ENCODE assay signal across 1 cellular context in the genomic region with DNA sequence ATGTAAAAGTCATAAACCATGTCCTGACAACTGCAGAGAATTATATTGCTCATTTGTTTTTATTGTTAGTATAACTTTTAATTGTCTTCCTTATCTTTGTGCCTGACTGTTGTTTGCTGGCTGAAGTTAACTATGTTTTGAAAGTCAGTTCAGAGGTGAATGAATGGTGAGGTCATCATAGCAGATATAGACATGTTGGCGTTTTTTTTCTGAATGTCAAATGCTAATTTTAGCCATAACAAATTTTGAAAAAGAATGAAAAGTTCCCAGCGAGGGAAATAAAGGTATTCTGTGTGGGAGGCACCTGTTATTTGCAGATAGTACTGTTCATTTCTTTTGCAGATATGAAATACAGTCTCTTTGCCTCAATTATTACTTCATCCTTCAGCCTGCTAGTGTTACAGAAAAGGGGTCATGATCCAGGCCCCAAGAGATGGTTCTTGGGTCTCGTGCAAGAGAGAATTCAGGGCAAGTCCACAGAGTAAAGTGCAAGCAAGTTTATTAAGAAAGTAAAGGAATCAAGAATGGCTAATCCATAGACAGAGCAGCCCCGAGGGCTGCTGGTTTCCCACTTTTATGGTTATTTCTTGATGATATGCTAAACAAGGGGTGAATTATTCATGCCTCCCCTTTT.
A peak's percentile ranks its signal among the peaks of the same experiment; 100 is the strongest.
TF ChIP-seq lines count a peak whose summit lies in the region.

No MANE protein-coding gene starts in this region.

TF ChIP-seq in HEK293, 187 proteins besides CTCF, POLR2A, EP300 and RAD21 (continued from another document and continues in another):
- TF ChIP-seq, protein P1, sequence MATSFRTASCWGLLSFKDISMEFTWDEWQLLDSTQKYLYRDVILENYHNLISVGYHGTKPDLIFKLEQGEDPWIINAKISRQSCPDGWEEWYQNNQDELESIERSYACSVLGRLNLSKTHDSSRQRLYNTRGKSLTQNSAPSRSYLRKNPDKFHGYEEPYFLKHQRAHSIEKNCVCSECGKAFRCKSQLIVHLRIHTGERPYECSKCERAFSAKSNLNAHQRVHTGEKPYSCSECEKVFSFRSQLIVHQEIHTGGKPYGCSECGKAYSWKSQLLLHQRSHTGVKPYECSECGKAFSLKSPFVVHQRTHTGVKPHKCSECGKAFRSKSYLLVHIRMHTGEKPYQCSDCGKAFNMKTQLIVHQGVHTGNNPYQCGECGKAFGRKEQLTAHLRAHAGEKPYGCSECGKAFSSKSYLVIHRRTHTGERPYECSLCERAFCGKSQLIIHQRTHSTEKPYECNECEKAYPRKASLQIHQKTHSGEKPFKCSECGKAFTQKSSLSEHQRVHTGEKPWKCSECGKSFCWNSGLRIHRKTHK (tag by site-specific recombination; IDR thresholded peaks at IDR 0.05), result no peak
- TF ChIP-seq, protein P2, sequence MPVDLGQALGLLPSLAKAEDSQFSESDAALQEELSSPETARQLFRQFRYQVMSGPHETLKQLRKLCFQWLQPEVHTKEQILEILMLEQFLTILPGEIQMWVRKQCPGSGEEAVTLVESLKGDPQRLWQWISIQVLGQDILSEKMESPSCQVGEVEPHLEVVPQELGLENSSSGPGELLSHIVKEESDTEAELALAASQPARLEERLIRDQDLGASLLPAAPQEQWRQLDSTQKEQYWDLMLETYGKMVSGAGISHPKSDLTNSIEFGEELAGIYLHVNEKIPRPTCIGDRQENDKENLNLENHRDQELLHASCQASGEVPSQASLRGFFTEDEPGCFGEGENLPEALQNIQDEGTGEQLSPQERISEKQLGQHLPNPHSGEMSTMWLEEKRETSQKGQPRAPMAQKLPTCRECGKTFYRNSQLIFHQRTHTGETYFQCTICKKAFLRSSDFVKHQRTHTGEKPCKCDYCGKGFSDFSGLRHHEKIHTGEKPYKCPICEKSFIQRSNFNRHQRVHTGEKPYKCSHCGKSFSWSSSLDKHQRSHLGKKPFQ (tag by site-specific recombination; IDR thresholded peaks at IDR 0.05), result peak; percentile 62; the same call in 1 of the 2 replicates
- no peak for TF ChIP-seq ZFP41 (tag by site-specific recombination; IDR thresholded peaks at IDR 0.05; ENCODE audit: borderline replicate concordance)
- peak; percentile 43; the same call in 1 of the 2 replicates for TF ChIP-seq ZNF335 (tag by site-specific recombination; conservative IDR thresholded peaks at IDR 0.05)
- no peak for TF ChIP-seq ZNF19 (tag by site-specific recombination; IDR thresholded peaks at IDR 0.05; ENCODE audit: low read depth)
- TF ChIP-seq, protein P3, sequence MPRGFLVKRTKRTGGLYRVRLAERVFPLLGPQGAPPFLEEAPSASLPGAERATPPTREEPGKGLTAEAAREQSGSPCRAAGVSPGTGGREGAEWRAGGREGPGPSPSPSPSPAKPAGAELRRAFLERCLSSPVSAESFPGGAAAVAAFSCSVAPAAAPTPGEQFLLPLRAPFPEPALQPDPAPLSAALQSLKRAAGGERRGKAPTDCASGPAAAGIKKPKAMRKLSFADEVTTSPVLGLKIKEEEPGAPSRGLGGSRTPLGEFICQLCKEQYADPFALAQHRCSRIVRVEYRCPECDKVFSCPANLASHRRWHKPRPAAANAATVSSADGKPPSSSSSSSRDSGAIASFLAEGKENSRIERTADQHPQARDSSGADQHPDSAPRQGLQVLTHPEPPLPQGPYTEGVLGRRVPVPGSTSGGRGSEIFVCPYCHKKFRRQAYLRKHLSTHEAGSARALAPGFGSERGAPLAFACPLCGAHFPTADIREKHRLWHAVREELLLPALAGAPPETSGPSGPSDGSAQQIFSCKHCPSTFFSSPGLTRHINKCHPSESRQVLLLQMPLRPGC (tag by site-specific recombination; IDR thresholded peaks at IDR 0.05), result no peak
- peak; percentile 47; the same call in 1 of the 2 replicates for TF ChIP-seq TCF7L2 (IDR thresholded peaks at IDR 0.05; ENCODE audit: borderline replicate concordance, low read depth, low read length)
- TF ChIP-seq, protein P4, sequence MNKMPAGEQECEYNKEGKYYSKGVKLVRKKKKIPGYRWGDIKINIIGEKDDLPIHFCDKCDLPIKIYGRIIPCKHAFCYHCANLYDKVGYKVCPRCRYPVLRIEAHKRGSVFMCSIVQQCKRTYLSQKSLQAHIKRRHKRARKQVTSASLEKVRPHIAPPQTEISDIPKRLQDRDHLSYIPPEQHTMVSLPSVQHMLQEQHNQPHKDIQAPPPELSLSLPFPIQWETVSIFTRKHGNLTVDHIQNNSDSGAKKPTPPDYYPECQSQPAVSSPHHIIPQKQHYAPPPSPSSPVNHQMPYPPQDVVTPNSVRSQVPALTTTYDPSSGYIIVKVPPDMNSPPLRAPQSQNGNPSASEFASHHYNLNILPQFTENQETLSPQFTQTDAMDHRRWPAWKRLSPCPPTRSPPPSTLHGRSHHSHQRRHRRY (tag by site-specific recombination; IDR thresholded peaks at IDR 0.05), result no peak
- TF ChIP-seq ZNF776 (tag by site-specific recombination; IDR thresholded peaks at IDR 0.05; ENCODE audit: borderline replicate concordance), result no peak
- no peak for TF ChIP-seq ZNF302 (tag by site-specific recombination; IDR thresholded peaks at IDR 0.05; ENCODE audit: low read depth)
- 0 out of 2 replicates have a peak, but pooled peaks have one; percentile 2 for TF ChIP-seq ZNF654 (tag by site-specific recombination; IDR thresholded peaks at IDR 0.05; ENCODE audit: low read depth)
- no peak for TF ChIP-seq ZNF169 (tag by site-specific recombination; IDR thresholded peaks at IDR 0.05)
- TF ChIP-seq ZNF248 (tag by site-specific recombination; IDR thresholded peaks at IDR 0.05), result no peak
- no peak for TF ChIP-seq ZNF560 (tag by site-specific recombination; IDR thresholded peaks at IDR 0.05; ENCODE audit: borderline replicate concordance)
- TF ChIP-seq, protein P5, sequence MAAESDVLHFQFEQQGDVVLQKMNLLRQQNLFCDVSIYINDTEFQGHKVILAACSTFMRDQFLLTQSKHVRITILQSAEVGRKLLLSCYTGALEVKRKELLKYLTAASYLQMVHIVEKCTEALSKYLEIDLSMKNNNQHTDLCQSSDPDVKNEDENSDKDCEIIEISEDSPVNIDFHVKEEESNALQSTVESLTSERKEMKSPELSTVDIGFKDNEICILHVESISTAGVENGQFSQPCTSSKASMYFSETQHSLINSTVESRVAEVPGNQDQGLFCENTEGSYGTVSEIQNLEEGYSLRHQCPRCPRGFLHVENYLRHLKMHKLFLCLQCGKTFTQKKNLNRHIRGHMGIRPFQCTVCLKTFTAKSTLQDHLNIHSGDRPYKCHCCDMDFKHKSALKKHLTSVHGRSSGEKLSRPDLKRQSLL (tag by site-specific recombination; IDR thresholded peaks at IDR 0.05), result no peak
- no peak for TF ChIP-seq ZNF48 (tag by site-specific recombination; IDR thresholded peaks at IDR 0.05)
- TF ChIP-seq ZNF404 (tag by site-specific recombination; IDR thresholded peaks at IDR 0.05), result no peak
- TF ChIP-seq ZSCAN30 (tag by site-specific recombination; IDR thresholded peaks at IDR 0.05), result peak; percentile 47; the same call in 1 of the 2 replicates
- no peak for TF ChIP-seq ZNF510 (tag by site-specific recombination; IDR thresholded peaks at IDR 0.05; ENCODE audit: insufficient replicate concordance)
- no peak for TF ChIP-seq ZNF837 (tag by site-specific recombination; IDR thresholded peaks at IDR 0.05)
- TF ChIP-seq, protein P6, sequence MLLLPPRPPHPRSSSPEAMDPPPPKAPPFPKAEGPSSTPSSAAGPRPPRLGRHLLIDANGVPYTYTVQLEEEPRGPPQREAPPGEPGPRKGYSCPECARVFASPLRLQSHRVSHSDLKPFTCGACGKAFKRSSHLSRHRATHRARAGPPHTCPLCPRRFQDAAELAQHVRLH (tag by site-specific recombination; IDR thresholded peaks at IDR 0.05), result 0 out of 2 replicates have a peak, but pooled peaks have one; percentile 44
- TF ChIP-seq FEZF1 (tag by site-specific recombination; IDR thresholded peaks at IDR 0.05), result peak; percentile 97
- TF ChIP-seq HOXD13 (CRISPR knock-in tag; IDR thresholded peaks at IDR 0.05; ENCODE audit: borderline replicate concordance), result peak; percentile 85
- TF ChIP-seq ZNF549 (tag by site-specific recombination; IDR thresholded peaks at IDR 0.05), result no peak
- TF ChIP-seq, protein P7, sequence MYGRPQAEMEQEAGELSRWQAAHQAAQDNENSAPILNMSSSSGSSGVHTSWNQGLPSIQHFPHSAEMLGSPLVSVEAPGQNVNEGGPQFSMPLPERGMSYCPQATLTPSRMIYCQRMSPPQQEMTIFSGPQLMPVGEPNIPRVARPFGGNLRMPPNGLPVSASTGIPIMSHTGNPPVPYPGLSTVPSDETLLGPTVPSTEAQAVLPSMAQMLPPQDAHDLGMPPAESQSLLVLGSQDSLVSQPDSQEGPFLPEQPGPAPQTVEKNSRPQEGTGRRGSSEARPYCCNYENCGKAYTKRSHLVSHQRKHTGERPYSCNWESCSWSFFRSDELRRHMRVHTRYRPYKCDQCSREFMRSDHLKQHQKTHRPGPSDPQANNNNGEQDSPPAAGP (tag by site-specific recombination; IDR thresholded peaks at IDR 0.05), result no peak
- TF ChIP-seq ZNF561 (tag by site-specific recombination; IDR thresholded peaks at IDR 0.05; ENCODE audit: borderline replicate concordance), result no peak
- TF ChIP-seq, protein P8, sequence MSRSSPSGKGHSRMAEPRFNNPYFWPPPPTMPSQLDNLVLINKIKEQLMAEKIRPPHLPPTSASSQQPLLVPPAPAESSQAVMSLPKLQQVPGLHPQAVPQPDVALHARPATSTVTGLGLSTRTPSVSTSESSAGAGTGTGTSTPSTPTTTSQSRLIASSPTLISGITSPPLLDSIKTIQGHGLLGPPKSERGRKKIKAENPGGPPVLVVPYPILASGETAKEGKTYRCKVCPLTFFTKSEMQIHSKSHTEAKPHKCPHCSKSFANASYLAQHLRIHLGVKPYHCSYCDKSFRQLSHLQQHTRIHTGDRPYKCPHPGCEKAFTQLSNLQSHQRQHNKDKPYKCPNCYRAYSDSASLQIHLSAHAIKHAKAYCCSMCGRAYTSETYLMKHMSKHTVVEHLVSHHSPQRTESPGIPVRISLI (tag by site-specific recombination; IDR thresholded peaks at IDR 0.05), result peak; percentile 95
- peak; percentile 76 for TF ChIP-seq OVOL3 (tag by site-specific recombination; IDR thresholded peaks at IDR 0.05)
- no peak for TF ChIP-seq ZBTB7A (tag by site-specific recombination; IDR thresholded peaks at IDR 0.05; ENCODE audit: low read depth)
- TF ChIP-seq, protein P9, sequence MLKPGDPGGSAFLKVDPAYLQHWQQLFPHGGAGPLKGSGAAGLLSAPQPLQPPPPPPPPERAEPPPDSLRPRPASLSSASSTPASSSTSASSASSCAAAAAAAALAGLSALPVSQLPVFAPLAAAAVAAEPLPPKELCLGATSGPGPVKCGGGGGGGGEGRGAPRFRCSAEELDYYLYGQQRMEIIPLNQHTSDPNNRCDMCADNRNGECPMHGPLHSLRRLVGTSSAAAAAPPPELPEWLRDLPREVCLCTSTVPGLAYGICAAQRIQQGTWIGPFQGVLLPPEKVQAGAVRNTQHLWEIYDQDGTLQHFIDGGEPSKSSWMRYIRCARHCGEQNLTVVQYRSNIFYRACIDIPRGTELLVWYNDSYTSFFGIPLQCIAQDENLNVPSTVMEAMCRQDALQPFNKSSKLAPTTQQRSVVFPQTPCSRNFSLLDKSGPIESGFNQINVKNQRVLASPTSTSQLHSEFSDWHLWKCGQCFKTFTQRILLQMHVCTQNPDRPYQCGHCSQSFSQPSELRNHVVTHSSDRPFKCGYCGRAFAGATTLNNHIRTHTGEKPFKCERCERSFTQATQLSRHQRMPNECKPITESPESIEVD (tag by site-specific recombination; IDR thresholded peaks at IDR 0.05), result peak; percentile 100
- TF ChIP-seq ZNF157 (tag by site-specific recombination; IDR thresholded peaks at IDR 0.05), result no peak
- TF ChIP-seq ZNF530 (tag by site-specific recombination; IDR thresholded peaks at IDR 0.05; ENCODE audit: low read depth), result no peak
- no peak for TF ChIP-seq ZNF223 (tag by site-specific recombination; IDR thresholded peaks at IDR 0.05)
- no peak for TF ChIP-seq ZNF585B (tag by site-specific recombination; IDR thresholded peaks at IDR 0.05)
- TF ChIP-seq ZNF202 (tag by site-specific recombination; IDR thresholded peaks at IDR 0.05; ENCODE audit: borderline replicate concordance), result no peak
- peak; percentile 56; the same call in 1 of the 2 replicates for TF ChIP-seq ZNF24 (tag by site-specific recombination; IDR thresholded peaks at IDR 0.05)
- TF ChIP-seq, protein P10, sequence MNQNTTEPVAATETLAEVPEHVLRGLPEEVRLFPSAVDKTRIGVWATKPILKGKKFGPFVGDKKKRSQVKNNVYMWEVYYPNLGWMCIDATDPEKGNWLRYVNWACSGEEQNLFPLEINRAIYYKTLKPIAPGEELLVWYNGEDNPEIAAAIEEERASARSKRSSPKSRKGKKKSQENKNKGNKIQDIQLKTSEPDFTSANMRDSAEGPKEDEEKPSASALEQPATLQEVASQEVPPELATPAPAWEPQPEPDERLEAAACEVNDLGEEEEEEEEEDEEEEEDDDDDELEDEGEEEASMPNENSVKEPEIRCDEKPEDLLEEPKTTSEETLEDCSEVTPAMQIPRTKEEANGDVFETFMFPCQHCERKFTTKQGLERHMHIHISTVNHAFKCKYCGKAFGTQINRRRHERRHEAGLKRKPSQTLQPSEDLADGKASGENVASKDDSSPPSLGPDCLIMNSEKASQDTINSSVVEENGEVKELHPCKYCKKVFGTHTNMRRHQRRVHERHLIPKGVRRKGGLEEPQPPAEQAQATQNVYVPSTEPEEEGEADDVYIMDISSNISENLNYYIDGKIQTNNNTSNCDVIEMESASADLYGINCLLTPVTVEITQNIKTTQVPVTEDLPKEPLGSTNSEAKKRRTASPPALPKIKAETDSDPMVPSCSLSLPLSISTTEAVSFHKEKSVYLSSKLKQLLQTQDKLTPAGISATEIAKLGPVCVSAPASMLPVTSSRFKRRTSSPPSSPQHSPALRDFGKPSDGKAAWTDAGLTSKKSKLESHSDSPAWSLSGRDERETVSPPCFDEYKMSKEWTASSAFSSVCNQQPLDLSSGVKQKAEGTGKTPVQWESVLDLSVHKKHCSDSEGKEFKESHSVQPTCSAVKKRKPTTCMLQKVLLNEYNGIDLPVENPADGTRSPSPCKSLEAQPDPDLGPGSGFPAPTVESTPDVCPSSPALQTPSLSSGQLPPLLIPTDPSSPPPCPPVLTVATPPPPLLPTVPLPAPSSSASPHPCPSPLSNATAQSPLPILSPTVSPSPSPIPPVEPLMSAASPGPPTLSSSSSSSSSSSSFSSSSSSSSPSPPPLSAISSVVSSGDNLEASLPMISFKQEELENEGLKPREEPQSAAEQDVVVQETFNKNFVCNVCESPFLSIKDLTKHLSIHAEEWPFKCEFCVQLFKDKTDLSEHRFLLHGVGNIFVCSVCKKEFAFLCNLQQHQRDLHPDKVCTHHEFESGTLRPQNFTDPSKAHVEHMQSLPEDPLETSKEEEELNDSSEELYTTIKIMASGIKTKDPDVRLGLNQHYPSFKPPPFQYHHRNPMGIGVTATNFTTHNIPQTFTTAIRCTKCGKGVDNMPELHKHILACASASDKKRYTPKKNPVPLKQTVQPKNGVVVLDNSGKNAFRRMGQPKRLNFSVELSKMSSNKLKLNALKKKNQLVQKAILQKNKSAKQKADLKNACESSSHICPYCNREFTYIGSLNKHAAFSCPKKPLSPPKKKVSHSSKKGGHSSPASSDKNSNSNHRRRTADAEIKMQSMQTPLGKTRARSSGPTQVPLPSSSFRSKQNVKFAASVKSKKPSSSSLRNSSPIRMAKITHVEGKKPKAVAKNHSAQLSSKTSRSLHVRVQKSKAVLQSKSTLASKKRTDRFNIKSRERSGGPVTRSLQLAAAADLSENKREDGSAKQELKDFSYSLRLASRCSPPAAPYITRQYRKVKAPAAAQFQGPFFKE (tag by site-specific recombination; IDR thresholded peaks at IDR 0.05; ENCODE audit: borderline replicate concordance), result no peak
- TF ChIP-seq ZNF423 (tag by site-specific recombination; IDR thresholded peaks at IDR 0.05), result no peak
- peak; percentile 84 for TF ChIP-seq ZXDB (tag by site-specific recombination; IDR thresholded peaks at IDR 0.05)
